Comparison of ENCODE assay signal across 1 cellular context in genomic region chr3:140898340-140899180, GRCh38.
TF ChIP-seq lines count a peak whose summit lies in the region.

No MANE protein-coding gene starts in this region.

TF ChIP-seq in K562, 482 proteins besides CTCF, POLR2A, EP300 and RAD21 (continued from another document):
- TF ChIP-seq CEBPG (CRISPR knock-in tag; IDR thresholded peaks at IDR 0.05) (no peak), CEBPG (tag; conservative IDR thresholded peaks at IDR 0.05 in 1 of 2, IDR thresholded peaks at IDR 0.05 in 1 of 2) (peak in 1 of 2 experiments; percentile 9; a peak in 1 of 4 replicates), CBX8 (IDR thresholded peaks at IDR 0.05; ENCODE audit: borderline replicate concordance, extremely low read depth, low read depth, low read length, poor library complexity, severe bottlenecking) (no peak)
